ENCODE assay signal across 28 cellular contexts in genomic region chr2:150575861-150576260, GRCh38.
"Had no signal": no experiment of that assay in that cellular context is flagged by ENCODE, and none has a peak within 500 bp of the region (broad histone marks: within the 10 kb centered on the region; RNA-seq: fewer than 3 reads in every experiment).

No MANE protein-coding gene starts in this region.

- H3K27me3 Mint-ChIP-seq: activated B cell treated with CpG ODN at 0.5 μM for 24 hours; activated T-cell treated with anti-CD3 and anti-CD28 coated beads, Interleukin-2, amount 50 U/mL, for 24 hours; progenitor cell of endocrine pancreas; stimulated activated naive B cell treated with anti-CD40 and anti-IgM and Interleukin-4, amounts not matched to agents 10 μg/mL and 1 μg/mL and 100 μg/mL, for 72 hours had no signal

- H3K4me1 Mint-ChIP-seq: activated B cell treated with CpG ODN at 0.5 μM for 24 hours; nephron; stimulated activated naive B cell treated with anti-CD40 and anti-IgM and Interleukin-4, amounts not matched to agents 10 μg/mL and 1 μg/mL and 100 μg/mL, for 72 hours had no signal

- H3K4me3 Mint-ChIP-seq: activated B cell treated with CpG ODN at 0.5 μM for 24 hours; activated T-cell treated with anti-CD3 and anti-CD28 coated beads, Interleukin-2, amount 50 U/mL, for 24 hours; nephron; stimulated activated naive B cell treated with anti-CD40 and anti-IgM and Interleukin-4, amounts not matched to agents 10 μg/mL and 1 μg/mL and 100 μg/mL, for 72 hours; T-helper 2 cell treated with Interferon-gamma antibody and Interleukin-4, amounts not matched to agents 5 μg/mL and 100 μg/mL, for 36 hours had no signal

- ATAC-seq: esophagus mucosa; foreskin keratinocyte; stimulated activated naive B cell treated with anti-CD40 and anti-IgM and Interleukin-4, amounts not matched to agents 10 μg/mL and 1 μg/mL and 100 μg/mL, for 72 hours had no signal

- H3K4me3 ChIP-seq: left ventricle myocardium inferior, lung, ovary, sigmoid colon, smooth muscle cell, stomach, thyroid gland, upper lobe of left lung, vagina had no signal

- H3K27ac Mint-ChIP-seq: activated B cell treated with CpG ODN at 0.5 μM for 24 hours; activated T-cell treated with anti-CD3 and anti-CD28 coated beads, Interleukin-2, amount 50 U/mL, for 24 hours; progenitor cell of endocrine pancreas; stimulated activated naive B cell treated with anti-CD40 and anti-IgM and Interleukin-4, amounts not matched to agents 10 μg/mL and 1 μg/mL and 100 μg/mL, for 72 hours; T-helper 2 cell treated with Interferon-gamma antibody and Interleukin-4, amounts not matched to agents 5 μg/mL and 100 μg/mL, for 36 hours had no signal

- DNase-seq: activated B cell treated with CpG ODN at 0.5 μM for 24 hours; activated CD4-positive, alpha-beta T cell treated with anti-CD3 and anti-CD28 coated beads for 48 hours; activated CD4-positive, alpha-beta T cell treated with anti-CD3 and anti-CD28 coated beads, Interleukin-2, amount 50 U/mL, for 48 hours; activated CD8-positive, alpha-beta memory T cell treated with anti-CD3 and anti-CD28 coated beads, Interleukin-2, amount 50 U/mL, for 48 hours; activated gamma-delta T cell; activated naive CD4-positive, alpha-beta T cell treated with anti-CD3 and anti-CD28 coated beads, Interleukin-2, amount 50 U/mL, for 16 hours; activated T-cell treated with anti-CD3 and anti-CD28 coated beads, Interleukin-2, amount 50 U/mL, for 24 hours; amygdala; caudate nucleus; cortex of kidney; foreskin keratinocyte; left ventricle myocardium inferior; ovary; sigmoid colon; stimulated activated CD4-positive, alpha-beta T cell treated with anti-CD3 and anti-CD28 coated beads, Interleukin-1b, Interleukin-23, amount 100 ng/mL, for 48 hours; stimulated activated CD4-positive, alpha-beta T cell treated with anti-CD3 and anti-CD28 coated beads, Interleukin-4, amount 100 ng/mL, for 4 hours; stimulated activated CD8-positive, alpha-beta memory T cell treated with anti-CD3 and anti-CD28 coated beads, Interleukin-4, amount 100 ng/mL, for 48 hours; stimulated activated naive B cell treated with anti-CD40 and anti-IgM and Interleukin-4, amounts not matched to agents 10 μg/mL and 1 μg/mL and 100 μg/mL, for 72 hours; stomach; thyroid gland; upper lobe of left lung had no signal
